Comparison of ENCODE assay signal across 1 cellular context in the genomic region with DNA sequence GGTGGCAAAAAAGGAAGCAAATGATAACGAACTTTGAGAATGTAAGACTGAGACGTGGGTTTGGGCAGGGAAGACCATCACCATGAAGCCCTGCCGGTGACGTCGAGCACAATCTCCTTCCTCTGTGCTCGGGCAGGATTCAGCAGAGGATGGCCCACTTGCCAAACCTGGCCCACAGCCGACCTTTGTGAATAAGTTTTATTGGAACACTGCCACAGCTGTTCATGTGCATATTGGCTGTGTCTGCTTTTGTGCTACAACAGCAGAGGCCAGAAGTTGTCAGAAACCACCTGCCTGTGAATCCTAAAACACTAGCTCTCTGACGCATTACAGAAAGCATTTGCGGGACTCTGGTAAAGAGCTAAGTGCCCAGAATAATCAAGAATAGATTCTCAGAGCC.
TF ChIP-seq lines count a peak whose summit lies in the region.

No MANE protein-coding gene starts in this region.

TF ChIP-seq in GM23338, 12 proteins besides CTCF, POLR2A, EP300 and RAD21:
- TF ChIP-seq, protein P1, sequence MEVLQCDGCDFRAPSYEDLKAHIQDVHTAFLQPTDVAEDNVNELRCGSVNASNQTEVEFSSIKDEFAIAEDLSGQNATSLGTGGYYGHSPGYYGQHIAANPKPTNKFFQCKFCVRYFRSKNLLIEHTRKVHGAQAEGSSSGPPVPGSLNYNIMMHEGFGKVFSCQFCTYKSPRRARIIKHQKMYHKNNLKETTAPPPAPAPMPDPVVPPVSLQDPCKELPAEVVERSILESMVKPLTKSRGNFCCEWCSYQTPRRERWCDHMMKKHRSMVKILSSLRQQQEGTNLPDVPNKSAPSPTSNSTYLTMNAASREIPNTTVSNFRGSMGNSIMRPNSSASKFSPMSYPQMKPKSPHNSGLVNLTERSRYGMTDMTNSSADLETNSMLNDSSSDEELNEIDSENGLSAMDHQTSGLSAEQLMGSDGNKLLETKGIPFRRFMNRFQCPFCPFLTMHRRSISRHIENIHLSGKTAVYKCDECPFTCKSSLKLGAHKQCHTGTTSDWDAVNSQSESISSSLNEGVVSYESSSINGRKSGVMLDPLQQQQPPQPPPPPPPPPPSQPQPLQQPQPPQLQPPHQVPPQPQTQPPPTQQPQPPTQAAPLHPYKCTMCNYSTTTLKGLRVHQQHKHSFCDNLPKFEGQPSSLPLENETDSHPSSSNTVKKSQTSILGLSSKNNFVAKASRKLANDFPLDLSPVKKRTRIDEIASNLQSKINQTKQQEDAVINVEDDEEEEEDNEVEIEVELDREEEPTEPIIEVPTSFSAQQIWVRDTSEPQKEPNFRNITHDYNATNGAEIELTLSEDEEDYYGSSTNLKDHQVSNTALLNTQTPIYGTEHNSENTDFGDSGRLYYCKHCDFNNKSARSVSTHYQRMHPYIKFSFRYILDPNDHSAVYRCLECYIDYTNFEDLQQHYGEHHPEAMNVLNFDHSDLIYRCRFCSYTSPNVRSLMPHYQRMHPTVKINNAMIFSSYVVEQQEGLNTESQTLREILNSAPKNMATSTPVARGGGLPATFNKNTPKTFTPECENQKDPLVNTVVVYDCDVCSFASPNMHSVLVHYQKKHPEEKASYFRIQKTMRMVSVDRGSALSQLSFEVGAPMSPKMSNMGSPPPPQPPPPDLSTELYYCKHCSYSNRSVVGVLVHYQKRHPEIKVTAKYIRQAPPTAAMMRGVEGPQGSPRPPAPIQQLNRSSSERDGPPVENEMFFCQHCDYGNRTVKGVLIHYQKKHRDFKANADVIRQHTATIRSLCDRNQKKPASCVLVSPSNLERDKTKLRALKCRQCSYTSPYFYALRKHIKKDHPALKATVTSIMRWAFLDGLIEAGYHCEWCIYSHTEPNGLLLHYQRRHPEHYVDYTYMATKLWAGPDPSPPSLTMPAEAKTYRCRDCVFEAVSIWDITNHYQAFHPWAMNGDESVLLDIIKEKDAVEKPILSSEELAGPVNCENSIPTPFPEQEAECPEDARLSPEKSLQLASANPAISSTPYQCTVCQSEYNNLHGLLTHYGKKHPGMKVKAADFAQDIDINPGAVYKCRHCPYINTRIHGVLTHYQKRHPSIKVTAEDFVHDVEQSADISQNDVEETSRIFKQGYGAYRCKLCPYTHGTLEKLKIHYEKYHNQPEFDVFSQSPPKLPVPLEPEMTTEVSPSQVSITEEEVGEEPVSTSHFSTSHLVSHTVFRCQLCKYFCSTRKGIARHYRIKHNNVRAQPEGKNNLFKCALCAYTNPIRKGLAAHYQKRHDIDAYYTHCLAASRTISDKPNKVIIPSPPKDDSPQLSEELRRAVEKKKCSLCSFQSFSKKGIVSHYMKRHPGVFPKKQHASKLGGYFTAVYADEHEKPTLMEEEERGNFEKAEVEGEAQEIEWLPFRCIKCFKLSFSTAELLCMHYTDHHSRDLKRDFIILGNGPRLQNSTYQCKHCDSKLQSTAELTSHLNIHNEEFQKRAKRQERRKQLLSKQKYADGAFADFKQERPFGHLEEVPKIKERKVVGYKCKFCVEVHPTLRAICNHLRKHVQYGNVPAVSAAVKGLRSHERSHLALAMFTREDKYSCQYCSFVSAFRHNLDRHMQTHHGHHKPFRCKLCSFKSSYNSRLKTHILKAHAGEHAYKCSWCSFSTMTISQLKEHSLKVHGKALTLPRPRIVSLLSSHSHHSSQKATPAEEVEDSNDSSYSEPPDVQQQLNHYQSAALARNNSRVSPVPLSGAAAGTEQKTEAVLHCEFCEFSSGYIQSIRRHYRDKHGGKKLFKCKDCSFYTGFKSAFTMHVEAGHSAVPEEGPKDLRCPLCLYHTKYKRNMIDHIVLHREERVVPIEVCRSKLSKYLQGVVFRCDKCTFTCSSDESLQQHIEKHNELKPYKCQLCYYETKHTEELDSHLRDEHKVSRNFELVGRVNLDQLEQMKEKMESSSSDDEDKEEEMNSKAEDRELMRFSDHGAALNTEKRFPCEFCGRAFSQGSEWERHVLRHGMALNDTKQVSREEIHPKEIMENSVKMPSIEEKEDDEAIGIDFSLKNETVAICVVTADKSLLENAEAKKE (CRISPR knock-in tag; IDR thresholded peaks at IDR 0.05) = no peak
- TF ChIP-seq STAT1 (IDR thresholded peaks at IDR 0.05; ENCODE audit: unreplicated experiment) (no peak), EZH2phosphoT487 (IDR thresholded peaks at IDR 0.05; ENCODE audit: unreplicated experiment) (no peak)
